In genomic region chr1:55479970-55480369, GRCh38 we compare ENCODE assay signal across 20 cellular contexts.
DNase-seq lines count a peak whose midpoint lies in the region; ATAC-seq, FAIRE-seq and TF ChIP-seq lines count a peak whose summit lies in the region.
"Had no signal": no experiment of that assay in that cellular context is flagged by ENCODE, and none has a peak within 500 bp of the region (broad histone marks: within the 10 kb centered on the region; RNA-seq: fewer than 3 reads in every experiment).

No MANE protein-coding gene starts in this region.

- no peak overlapping the region for H3K4me3 ChIP-seq in HepG2 (replicated peaks in 1 of 3; ENCODE audit: insufficient read depth in 1 of 3, low read depth in 2 of 3, low read length in 3 of 3)
- no peak overlapping the region for H3K4me3 ChIP-seq in right lobe of liver
- no peak overlapping the region for H3K4me3 ChIP-seq in WERI-Rb-1 (ENCODE audit: low read depth, low read length)
- no peak overlapping the region for H3K4me3 ChIP-seq in H7 (ENCODE audit: insufficient read depth, low read depth, low read length)

- POLR2A ChIA-PET in HepG2 (lab: Yijun Ruan, JAX) = interaction anchor here (1.8 kb wide), 1 partner anchor 51 kb away, joined by 6 read pairs; no protein-coding TSS in a partner anchor

- peaks cover 6% of the 10 kb centered on the region for H3K27me3 Mint-ChIP-seq in nephron (ENCODE audit: low read depth)

- no peaks in the 10 kb centered on the region for H3K79me2 ChIP-seq in HepG2 (ENCODE audit: insufficient read depth, low read length)

- DNase-seq in HepG2 (ENCODE audit: low spot score) = no peak
- DNase-seq in right lobe of liver = no peak
- DNase-seq in WERI-Rb-1 = peak; percentile 27
- DNase-seq in H7 = no peak
- no peak for DNase-seq in D721Med (ENCODE audit: insufficient read length, low spot score)
- no peak for DNase-seq in Right ventricle myocardium inferior (ENCODE audit: missing footprints)
- DNase-seq: CD8-positive, alpha-beta memory T cell; DMS53; GDM1; MM.1S; NCI-H1092 treated with DMSO at 0.1 percent for 48 hours; NCI-H1436 treated with DMSO at 0.1 percent for 48 hours; NCI-H1930; NCI-H510A; NCI-H748 treated with DMSO at 0.1 percent for 48 hours; Right ventricle myocardium superior had no signal

- peak overlapping the region; percentile 35 to 85 (median 70) for H3K27ac Mint-ChIP-seq in nephron
- H3K27ac Mint-ChIP-seq: CD8-positive, alpha-beta memory T cell had no signal

- no peak overlapping the region for H2AFZ ChIP-seq in HepG2 (ENCODE audit: low read length)

- BruUV-seq in HepG2 (replicated peaks; lab: Mats Ljungman, UMichigan) = no TSS peak

- FAIRE-seq in HepG2 (lab: Jason Lieb, UNC) (no peak), D721Med (lab: Jason Lieb, UNC) (no peak)
- FAIRE-seq: GM19239, H1 had no signal

- H3K9me3 ChIP-seq in HepG2 (ENCODE audit: low read length) (no peaks in the 10 kb centered on the region), right lobe of liver (no peaks in the 10 kb centered on the region), WERI-Rb-1 (ENCODE audit: severe bottlenecking) (no peaks in the 10 kb centered on the region)

- CTCF ChIA-PET in HepG2 (lab: Yijun Ruan, JAX; ENCODE audit: low intra/inter-chr PET ratio, low total read pairs) = no interaction called here

- no peak overlapping the region for H3K27ac ChIP-seq in HepG2 (ENCODE audit: extremely low read length, insufficient read depth, low read length)
- H3K27ac ChIP-seq in right lobe of liver = no peak overlapping the region
- no peak overlapping the region for H3K27ac ChIP-seq in WERI-Rb-1
- H3K27ac ChIP-seq: C4-2B had no signal

- H3K4me2 ChIP-seq in HepG2 (ENCODE audit: low read depth, low read length) = peak overlapping the region; percentile 9; the same call in 1 of the 2 replicates

- in situ Hi-C loops in HepG2 (cut with HindIII; ENCODE audit: extremely low pct_ligation_motif_present, low pct_unique_long_range_greater_than_20kb) = loop anchor here (25.0 kb wide), 1 partner anchor 407 kb away; no protein-coding TSS in a partner anchor

- H3K4me1 Mint-ChIP-seq in nephron = peaks cover 41% of the 10 kb centered on the region
- H3K4me1 Mint-ChIP-seq: CD8-positive, alpha-beta memory T cell had no signal

- TF ChIP-seq RAD21 in HepG2 (CRISPR knock-in tag; IDR thresholded peaks at IDR 0.05) = no peak

- intact Hi-C loops in HepG2 (cut with micrococcal nuclease; ENCODE audit: unreplicated experiment) (loop anchor here (2.0 to 5.0 kb wide), 2 partner anchors 103 to 413 kb away; no protein-coding TSS in a partner anchor), right lobe of liver (cut with DNase I) (no loop called here), Right ventricle myocardium inferior (cut with DNase I) (loop anchor here (5.0 kb wide), 1 partner anchor 1102 kb away; no protein-coding TSS in a partner anchor)

- no peak for TF ChIP-seq POLR2A in HepG2 (IDR thresholded peaks at IDR 0.05; ENCODE audit: insufficient read depth in 1 of 2, low read depth in 2 of 2, low read length in 2 of 2)
- no peak for TF ChIP-seq POLR2A in right lobe of liver (IDR thresholded peaks at IDR 0.05)

- H3K36me3 ChIP-seq in HepG2 (replicated peaks in 1 of 2; ENCODE audit: control insufficient read depth in 1 of 2, insufficient read depth in 2 of 2, low read length in 2 of 2) (no peaks in the 10 kb centered on the region), right lobe of liver (no peaks in the 10 kb centered on the region), WERI-Rb-1 (no peaks in the 10 kb centered on the region), H7 (replicated peaks; ENCODE audit: control insufficient read depth, insufficient read depth, low read length) (no peaks in the 10 kb centered on the region)

- no peaks in the 10 kb centered on the region for H4K20me1 ChIP-seq in HepG2 (ENCODE audit: insufficient read depth, low read length)

- ATAC-seq in HepG2 (no peak), right lobe of liver (no peak), Right ventricle myocardium inferior (no peak)

- H3K27me3 ChIP-seq in HepG2 (ENCODE audit: control insufficient read depth in 1 of 2, insufficient read depth in 2 of 2, low read length in 2 of 2) (no peaks in the 10 kb centered on the region), right lobe of liver (no peaks in the 10 kb centered on the region), WERI-Rb-1 (ENCODE audit: insufficient read depth, low read depth, severe bottlenecking) (peaks cover 15% of the 10 kb centered on the region), H7 (ENCODE audit: control insufficient read depth, insufficient read depth, low read length) (no peaks in the 10 kb centered on the region)

- no peak overlapping the region for H3K9ac ChIP-seq in HepG2 (ENCODE audit: insufficient read depth, low read depth, low read length)

- H3K9me3 Mint-ChIP-seq in nephron = peaks cover 18% of the 10 kb centered on the region

- TF ChIP-seq CTCF in HepG2 (CRISPR knock-in tag; IDR thresholded peaks at IDR 0.05) (no peak), right lobe of liver (IDR thresholded peaks at IDR 0.05) (no peak), WERI-Rb-1 (IDR thresholded peaks at IDR 0.05; ENCODE audit: low read depth, low read length) (no peak), nephron (IDR thresholded peaks at IDR 0.05; ENCODE audit: unreplicated experiment in 3 of 3) (no peak), D721Med (IDR thresholded peaks at IDR 0.05; ENCODE audit: insufficient read depth, missing control alignments) (no peak)

- H3K4me1 ChIP-seq in HepG2 (ENCODE audit: insufficient read depth, low read length) (peaks cover 45% of the 10 kb centered on the region), right lobe of liver (no peaks in the 10 kb centered on the region)

- no peak overlapping the region for H3K4me3 Mint-ChIP-seq in nephron
- H3K4me3 Mint-ChIP-seq: CD8-positive, alpha-beta memory T cell had no signal

- H3K36me3 Mint-ChIP-seq in nephron (ENCODE audit: low read depth) = peaks cover 3% of the 10 kb centered on the region
- H3K36me3 Mint-ChIP-seq: CD8-positive, alpha-beta memory T cell had no signal

- TF ChIP-seq EP300 in HepG2 (IDR thresholded peaks at IDR 0.05; ENCODE audit: low read depth in 2 of 2, low read length in 2 of 2) (no peak), HepG2 (CRISPR knock-in tag; IDR thresholded peaks at IDR 0.05; ENCODE audit: borderline replicate concordance) (no peak)

TF ChIP-seq in HepG2, 621 proteins besides CTCF, POLR2A, EP300 and RAD21:
- TF ChIP-seq ATF3 (CRISPR knock-in tag; IDR thresholded peaks at IDR 0.05) = no peak
- TF ChIP-seq ZFP36 (IDR thresholded peaks at IDR 0.05; ENCODE audit: borderline replicate concordance, low read depth, low read length, partially characterized antibody) = no peak
- TF ChIP-seq E2F2 (CRISPR knock-in tag; IDR thresholded peaks at IDR 0.05; ENCODE audit: borderline replicate concordance) = no peak
- TF ChIP-seq BCL6 (CRISPR knock-in tag; IDR thresholded peaks at IDR 0.05) = no peak
- TF ChIP-seq ZNF710 (CRISPR knock-in tag; IDR thresholded peaks at IDR 0.05; ENCODE audit: borderline replicate concordance) = no peak
- no peak for TF ChIP-seq MAFK (conservative IDR thresholded peaks at IDR 0.05 in 1 of 2, IDR thresholded peaks at IDR 0.05 in 1 of 2; ENCODE audit: low read length in 2 of 2)
- TF ChIP-seq POLR2G (IDR thresholded peaks at IDR 0.05; ENCODE audit: low read depth, low read length) = no peak
- TF ChIP-seq ZFP36L2 (CRISPR knock-in tag; IDR thresholded peaks at IDR 0.05) = no peak
- TF ChIP-seq EED (CRISPR knock-in tag; IDR thresholded peaks at IDR 0.05) = no peak

Comparison
In these comparisons a context has a peak if more than half of its experiments do, and no peak if none do; other contexts are left out.
1. intact Hi-C loops: an anchor here in HepG2 (2.0 to 5.0 kb wide) and Right ventricle myocardium inferior (5.0 kb wide); none called in right lobe of liver.